Comparison of ENCODE assay signal across 13 cellular contexts in genomic region chr21:31780944-31781343, GRCh38. TPM values are rescaled to one million over a fixed set of nuclear protein-coding genes. Genes with fewer than 3 reads are reported as not detected.
DNase-seq lines count a peak whose midpoint lies in the region; ATAC-seq and TF ChIP-seq lines count a peak whose summit lies in the region.
"Had no signal": no experiment of that assay in that cellular context is flagged by ENCODE, and none has a peak within 500 bp of the region (broad histone marks: within the 10 kb centered on the region; RNA-seq: fewer than 3 reads in every experiment).

No MANE protein-coding gene starts in this region.

- intact Hi-C loops in PC-9 (cut with micrococcal nuclease; ENCODE audit: unreplicated experiment) = no loop called here

- H3K9me3 ChIP-seq in Loucy (ENCODE audit: insufficient read depth, low read depth, low read length) = no peaks in the 10 kb centered on the region
- H3K9me3 ChIP-seq in PC-9 (ENCODE audit: insufficient read depth, low read depth) = no peaks in the 10 kb centered on the region
- H3K9me3 ChIP-seq: MG63 had no signal

- DNase-seq in DMS53 (lab: John Stamatoyannopoulos, UW) (peak; percentile 90), PC-9 (peak in 1 of 2 experiments; percentile 38), left lobe of liver (ENCODE audit: low spot score) (no peak), NCI-H1048 (lab: John Stamatoyannopoulos, UW) (no peak), SK-N-DZ (ENCODE audit: low spot score) (no peak)
- DNase-seq: activated naive CD4-positive, alpha-beta T cell treated with anti-CD3 and anti-CD28 coated beads, Interleukin-2, amount 10 ng/mL, durations not matched to agents 7 days and 5 days; small intestine; stimulated activated naive CD8-positive, alpha-beta T cell treated with anti-CD3 and anti-CD28 coated beads, Interleukin-15, Interleukin-2, amounts not matched to agents 100 U/mL and 50 U/mL, for 24 hours had no signal

- TF ChIP-seq CTCF in Loucy (conservative IDR thresholded peaks at IDR 0.05; ENCODE audit: low read length) = peak; percentile 25; the same call in 1 of the 2 replicates
- peak; percentile 50 for TF ChIP-seq CTCF in PC-9 (conservative IDR thresholded peaks at IDR 0.05)

- no peak overlapping the region for H3K9ac ChIP-seq in Loucy (ENCODE audit: low read depth, low read length, poor library complexity, severe bottlenecking)

- BruUV-seq in PC-9 (replicated peaks; lab: Mats Ljungman, UMichigan) = no TSS peak

- peak; percentile 64 for ATAC-seq in left lobe of liver
- no peak for ATAC-seq in GM21360 (IDR thresholded peaks at IDR 0.05; ENCODE audit: unreplicated experiment)
- ATAC-seq in HG03442 (IDR thresholded peaks at IDR 0.05; ENCODE audit: unreplicated experiment) = no peak
- ATAC-seq: stimulated activated naive CD8-positive, alpha-beta T cell treated with anti-CD3 and anti-CD28 coated beads, Interleukin-15, Interleukin-2, amounts not matched to agents 100 U/mL and 50 U/mL, for 24 hours had no signal

- H4K20me1 ChIP-seq in Loucy (ENCODE audit: insufficient read depth, low read length, poor library complexity, severe bottlenecking) (no peaks in the 10 kb centered on the region), PC-9 (ENCODE audit: insufficient read depth) (no peaks in the 10 kb centered on the region)

- H3K4me3 ChIP-seq in Loucy (ENCODE audit: low read length, poor library complexity, severe bottlenecking) (no peak overlapping the region), PC-9 (no peak overlapping the region)
- H3K4me3 ChIP-seq: lung, MG63 had no signal

- POLR2A ChIA-PET in PC-9 (lab: Charles Lee; ENCODE audit: unreplicated experiment) = interaction anchor here (0.6 kb wide), 1 partner anchor 93 kb away, joined by 4 read pairs; no protein-coding TSS in a partner anchor

- H3K27me3 ChIP-seq in Loucy (ENCODE audit: insufficient read depth, low read length, poor library complexity, severe bottlenecking) (no peaks in the 10 kb centered on the region), PC-9 (ENCODE audit: insufficient read depth, low read depth) (peaks cover under 1% of the 10 kb centered on the region; the same call in 1 of the 2 replicates)
- H3K27me3 ChIP-seq: MG63 had no signal

- H3K4me1 ChIP-seq in Loucy (ENCODE audit: insufficient read depth, low read length, poor library complexity, severe bottlenecking) (no peaks in the 10 kb centered on the region), PC-9 (replicated peaks; ENCODE audit: insufficient read depth) (no peaks in the 10 kb centered on the region)

- H2AFZ ChIP-seq in Loucy (ENCODE audit: low read length) (no peak overlapping the region), PC-9 (no peak overlapping the region)

- H3K27ac ChIP-seq in PC-9 = no peak overlapping the region

- no peaks in the 10 kb centered on the region for H3F3A ChIP-seq in Loucy (ENCODE audit: low read depth)
- H3F3A ChIP-seq in PC-9 (ENCODE audit: insufficient read depth, low read depth) = no peaks in the 10 kb centered on the region

- H3K4me2 ChIP-seq in Loucy (ENCODE audit: low read depth, low read length, poor library complexity, severe bottlenecking) (no peak overlapping the region), PC-9 (no peak overlapping the region)

- H3K9me2 ChIP-seq in Loucy (replicated peaks; ENCODE audit: low read depth, low read length) = no peaks in the 10 kb centered on the region
- no peaks in the 10 kb centered on the region for H3K9me2 ChIP-seq in PC-9 (ENCODE audit: insufficient read depth)

- H3K79me2 ChIP-seq in Loucy (ENCODE audit: insufficient read depth, low read length) (no peaks in the 10 kb centered on the region), PC-9 (ENCODE audit: low read depth) (no peaks in the 10 kb centered on the region)

- CTCF ChIA-PET in PC-9 (lab: Charles Lee) = no interaction called here

- no peaks in the 10 kb centered on the region for H3K36me3 ChIP-seq in Loucy (ENCODE audit: insufficient read depth, low read length)
- H3K36me3 ChIP-seq in PC-9 (ENCODE audit: low read depth) = no peaks in the 10 kb centered on the region
- H3K36me3 ChIP-seq: MG63 had no signal

RNA-seq across cellular contexts. Expression of gene SCAF4, which starts 49.0 kb away (rescaled TPM):
- total RNA-seq in PC-9 (2021) (22.4 and 30.0 TPM in 2 replicates), left lobe of liver (14.2 TPM)
- polyA plus RNA-seq in SK-N-DZ (2014; cell fraction: cytosol; rRNA removed) = 5.2 TPM in 2 replicates
- 6.7 and 23.3 TPM in 2 replicates for polyA plus RNA-seq in SK-N-DZ (2014; cell fraction: nucleus; rRNA removed)
